In the genomic region with DNA sequence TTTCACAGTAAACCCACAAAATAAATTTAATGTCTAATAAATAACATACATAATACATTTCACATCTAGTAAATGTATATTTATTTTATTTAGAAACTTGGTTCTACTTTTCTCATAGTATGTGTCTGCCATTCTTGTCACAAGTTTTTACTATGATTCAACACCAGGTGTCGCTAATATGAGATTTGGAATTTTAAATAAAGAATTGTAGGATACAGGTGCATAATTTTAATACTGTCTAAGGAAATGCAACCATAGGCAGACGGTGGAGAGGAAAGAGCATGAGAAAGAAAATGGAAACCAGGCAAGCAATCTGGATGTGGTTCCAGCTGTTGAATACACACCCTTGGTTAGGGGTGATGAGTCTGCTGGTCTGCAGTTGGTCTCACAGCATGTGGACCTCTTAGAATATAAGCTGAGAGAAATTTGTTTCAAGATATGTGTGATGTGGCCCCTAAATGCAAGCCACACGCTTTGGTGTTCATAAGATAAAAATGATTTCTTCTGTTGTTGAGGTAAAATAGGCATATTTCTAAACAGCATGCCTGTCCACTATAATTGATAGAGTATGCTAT, we compare ENCODE assay signal across 10 cellular contexts.
DNase-seq lines count a peak whose midpoint lies in the region; ATAC-seq and TF ChIP-seq lines count a peak whose summit lies in the region.
"Had no signal": no experiment of that assay in that cellular context is flagged by ENCODE, and none has a peak within 500 bp of the region (broad histone marks: within the 10 kb centered on the region; RNA-seq: fewer than 3 reads in every experiment).

No MANE protein-coding gene starts in this region.

- peaks cover 3% of the 10 kb centered on the region for H3K36me3 Mint-ChIP-seq in osteocyte (ENCODE audit: unreplicated experiment)

- intact Hi-C loops in dorsolateral prefrontal cortex (cut with DNase I): no loop called here
- intact Hi-C loops in spleen (cut with DNase I; ENCODE audit: low total_unique reads): no loop called here

- DNase-seq in GM03348 (ENCODE audit: low spot score) (peak; percentile 14), NCI-H460 (ENCODE audit: extremely low read depth, low read depth) (peak; percentile 12), dorsolateral prefrontal cortex (no peak), osteocyte (ENCODE audit: extremely low spot score, unreplicated experiment) (no peak), spleen (no peak)
- DNase-seq in activated effector memory CD4-positive, alpha-beta T cell treated with Interleukin-2 at 50 U/mL for 16 hours: no peak
- DNase-seq in stimulated activated CD4-positive, alpha-beta T cell treated with anti-CD3 and anti-CD28 coated beads, Interleukin-4, amount 100 ng/mL, for 1 hour: no peak
- DNase-seq: activated effector memory CD4-positive, alpha-beta T cell treated with anti-CD3 and anti-CD28 coated beads, Interleukin-2, amount 50 U/mL, for 16 hours; SHP77 treated with DMSO at 0.1 percent for 48 hours had no signal

- peaks cover 6% of the 10 kb centered on the region for H3K9me3 Mint-ChIP-seq in osteocyte (ENCODE audit: unreplicated experiment)

- H3K27ac ChIP-seq in dorsolateral prefrontal cortex (peak overlapping the region in 1 of 59 donors; percentile 44), spleen (no peak overlapping the region)

- H3K36me3 ChIP-seq in spleen: no peaks in the 10 kb centered on the region

- TF ChIP-seq CTCF in dorsolateral prefrontal cortex (IDR thresholded peaks at IDR 0.05 in 54 of 56, conservative IDR thresholded peaks at IDR 0.05 in 2 of 56; ENCODE audit: low read depth in 1 of 56, partially characterized antibody in 56 of 56) (peak in 55 of 56 donors; percentile 25 to 74 (median 52)), osteocyte (IDR thresholded peaks at IDR 0.05) (peak; percentile 64), spleen (IDR thresholded peaks at IDR 0.05 in 8 of 11, conservative IDR thresholded peaks at IDR 0.05 in 3 of 11) (peak in 4 of 11 experiments; percentile 1 to 35 (median 30))

- H3K27me3 ChIP-seq in dorsolateral prefrontal cortex (no peaks in the 10 kb centered on the region), spleen (replicated peaks in 1 of 7) (no peaks in the 10 kb centered on the region)

- H3K4me3 Mint-ChIP-seq in osteocyte (ENCODE audit: unreplicated experiment): no peak overlapping the region

- no peaks in the 10 kb centered on the region for H3K9me3 ChIP-seq in spleen

- no peaks in the 10 kb centered on the region for H3K4me1 Mint-ChIP-seq in osteocyte (ENCODE audit: unreplicated experiment)

- no peak for TF ChIP-seq POLR2A in spleen (IDR thresholded peaks at IDR 0.05)

- ATAC-seq in GM18858 (IDR thresholded peaks at IDR 0.05; ENCODE audit: unreplicated experiment): no peak

- no peak overlapping the region for H3K27ac Mint-ChIP-seq in osteocyte (ENCODE audit: unreplicated experiment)

- no peak overlapping the region for H3K4me3 ChIP-seq in dorsolateral prefrontal cortex
- H3K4me3 ChIP-seq in spleen: no peak overlapping the region

- 20 to 36% (median 30%) methylated on average over 3 of the region's 3 CpGs for WGBS in spleen, 5 donors

- H3K4me1 ChIP-seq in spleen: no peaks in the 10 kb centered on the region

- peaks cover 3% of the 10 kb centered on the region for H3K27me3 Mint-ChIP-seq in osteocyte (ENCODE audit: unreplicated experiment)

Comparison
In these comparisons a context has a peak if more than half of its experiments do, and no peak if none do; other contexts are left out.
1. DNase-seq: peak in GM03348 (single experiment) and NCI-H460 (single experiment); none in dorsolateral prefrontal cortex (0 of 10), osteocyte (single experiment), activated effector memory CD4-positive, alpha-beta T cell treated with Interleukin-2 at 50 U/mL for 16 hours (single experiment), spleen (single experiment) and stimulated activated CD4-positive, alpha-beta T cell treated with anti-CD3 and anti-CD28 coated beads, Interleukin-4, amount 100 ng/mL, for 1 hour (single experiment).